In the genomic region with DNA sequence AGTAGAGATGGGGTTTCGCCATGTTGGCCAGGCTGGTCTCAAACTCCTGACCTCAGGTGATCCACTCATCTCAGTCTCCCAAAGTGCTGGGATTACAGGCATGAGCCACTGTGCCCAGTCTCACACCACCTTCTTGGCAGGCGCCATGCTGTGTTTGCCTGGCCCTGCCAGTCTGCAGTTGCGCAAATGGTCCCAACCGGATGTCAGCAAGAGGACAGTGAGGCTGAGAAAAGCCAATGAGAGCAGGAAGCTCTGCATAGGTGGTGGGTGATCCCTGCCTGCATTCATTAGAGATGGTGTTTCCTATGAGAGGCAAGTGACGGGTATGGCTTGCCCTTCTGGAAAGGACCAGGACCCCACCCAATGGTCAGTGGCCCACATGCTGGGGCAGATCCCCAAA, we compare ENCODE assay signal across 18 cellular contexts. TPM values are rescaled to one million over a fixed set of nuclear protein-coding genes. Genes with fewer than 3 reads are reported as not detected.
A peak's percentile ranks its signal among the peaks of the same experiment; 100 is the strongest.
DNase-seq lines count a peak whose midpoint lies in the region; ATAC-seq, FAIRE-seq and TF ChIP-seq lines count a peak whose summit lies in the region.
"Had no signal": no experiment of that assay in that cellular context is flagged by ENCODE, and none has a peak within 500 bp of the region (broad histone marks: within the 10 kb centered on the region; RNA-seq: fewer than 3 reads in every experiment).

No MANE protein-coding gene starts in this region.

- H3K36me3 ChIP-seq in K562 (ENCODE audit: control insufficient read depth, insufficient read depth, low read length) = no peaks in the 10 kb centered on the region
- no peaks in the 10 kb centered on the region for H3K36me3 ChIP-seq in liver (ENCODE audit: control insufficient read depth in 4 of 4, insufficient read depth in 3 of 4, low read depth in 1 of 4, low read length in 3 of 4)
- no peaks in the 10 kb centered on the region for H3K36me3 ChIP-seq in suprapubic skin
- H3K36me3 ChIP-seq in GM23338 (ENCODE audit: insufficient read depth) = no peaks in the 10 kb centered on the region
- no peaks in the 10 kb centered on the region for H3K36me3 ChIP-seq in neural progenitor cell
- H3K36me3 ChIP-seq: Peyer's patch had no signal

- H4K20me1 ChIP-seq in K562 (replicated peaks; ENCODE audit: control insufficient read depth, insufficient read depth, low read length) (no peaks in the 10 kb centered on the region), GM23338 (replicated peaks; ENCODE audit: insufficient read depth) (no peaks in the 10 kb centered on the region), neural progenitor cell (ENCODE audit: low read depth) (no peaks in the 10 kb centered on the region)

- 92% methylated on average over 5 of the region's 5 CpGs for WGBS in K562 (ENCODE audit: insufficient coverage, low coverage, missing lambda C conversion rate)
- 84% methylated on average over 5 of the region's 5 CpGs for WGBS in liver
- WGBS in suprapubic skin = 71% methylated on average over 5 of the region's 5 CpGs

- POLR2A ChIA-PET in K562 (lab: Yijun Ruan, JAX) = interaction anchor here (0.5 to 1.0 kb wide), 2 partner anchors 12 to 88 kb away, joined by 3 to 5 read pairs; no protein-coding TSS in a partner anchor

- peak overlapping the region; percentile 96 for H2AFZ ChIP-seq in K562 (ENCODE audit: low read depth, low read length)
- no peak overlapping the region for H2AFZ ChIP-seq in GM23338
- no peak overlapping the region for H2AFZ ChIP-seq in neural progenitor cell (replicated peaks)

- H3K9me3 Mint-ChIP-seq in GM23338 = no peaks in the 10 kb centered on the region
- no peaks in the 10 kb centered on the region for H3K9me3 Mint-ChIP-seq in neural progenitor cell
- H3K9me3 Mint-ChIP-seq: effector memory CD8-positive, alpha-beta T cell; H9; IgD-negative memory B cell had no signal

- no peak overlapping the region for H3K4me3 ChIP-seq in K562
- H3K4me3 ChIP-seq in liver (ENCODE audit: low read depth in 1 of 3, low read length in 3 of 3) = no peak overlapping the region
- no peak overlapping the region for H3K4me3 ChIP-seq in suprapubic skin
- H3K4me3 ChIP-seq in GM23338 = no peak overlapping the region
- H3K4me3 ChIP-seq in neural progenitor cell = no peak overlapping the region
- H3K4me3 ChIP-seq: Peyer's patch had no signal

- in situ Hi-C loops in K562 (cut with MboI) = no loop called here

- H3K27ac ChIP-seq in K562 (ENCODE audit: extremely low read depth, low read depth, low read length) = peak overlapping the region; percentile 89
- H3K27ac ChIP-seq in liver (ENCODE audit: low read depth in 1 of 2, low read length in 2 of 2) = peak overlapping the region; percentile 53 to 56
- peak overlapping the region; percentile 34 for H3K27ac ChIP-seq in suprapubic skin
- no peak overlapping the region for H3K27ac ChIP-seq in GM23338 (ENCODE audit: low read depth)
- H3K27ac ChIP-seq in neural progenitor cell = no peak overlapping the region

- peaks cover 7% of the 10 kb centered on the region for H3K4me1 Mint-ChIP-seq in GM23338
- H3K4me1 Mint-ChIP-seq in neural progenitor cell = peaks cover 11% of the 10 kb centered on the region

- no TSS peak for BruUV-seq in K562 (replicated peaks; lab: Mats Ljungman, UMichigan)

- H3K4me3 Mint-ChIP-seq in GM23338 = no peak overlapping the region
- no peak overlapping the region for H3K4me3 Mint-ChIP-seq in neural progenitor cell
- H3K4me3 Mint-ChIP-seq: activated CD8-positive, alpha-beta memory T cell treated with anti-CD3 and anti-CD28 coated beads, Interleukin-2, amount 10 ng/mL, durations not matched to agents 7 days and 5 days; effector memory CD8-positive, alpha-beta T cell; H9; IgD-negative memory B cell had no signal

- no peaks in the 10 kb centered on the region for H3K27me3 ChIP-seq in K562 (ENCODE audit: control insufficient read depth in 2 of 2, insufficient read depth in 2 of 2, low read length in 2 of 2)
- H3K27me3 ChIP-seq in liver (ENCODE audit: control insufficient read depth in 4 of 4, insufficient read depth in 4 of 4, low read length in 3 of 4) = no peaks in the 10 kb centered on the region
- H3K27me3 ChIP-seq in suprapubic skin = no peaks in the 10 kb centered on the region
- 0 out of 2 replicates have a peak, but pooled peaks cover 4% of the 10 kb centered on the region for H3K27me3 ChIP-seq in GM23338 (ENCODE audit: insufficient read depth)
- H3K27me3 ChIP-seq in neural progenitor cell = no peaks in the 10 kb centered on the region
- H3K27me3 ChIP-seq: Peyer's patch had no signal

- H3K4me1 ChIP-seq in K562 (replicated peaks in 1 of 2; ENCODE audit: control insufficient read depth in 2 of 2, insufficient read depth in 2 of 2, low read length in 2 of 2) = peaks cover 42 to 46% of the 10 kb centered on the region in 2 experiments
- no peaks in the 10 kb centered on the region for H3K4me1 ChIP-seq in liver (ENCODE audit: control insufficient read depth in 4 of 4, insufficient read depth in 4 of 4, low read length in 3 of 4)
- H3K4me1 ChIP-seq in suprapubic skin = peaks cover 42% of the 10 kb centered on the region
- no peaks in the 10 kb centered on the region; the same call in 1 of the 2 replicates for H3K4me1 ChIP-seq in GM23338 (ENCODE audit: insufficient read depth)
- peaks cover 25% of the 10 kb centered on the region for H3K4me1 ChIP-seq in neural progenitor cell

- no peak for FAIRE-seq in K562 (lab: Jason Lieb, UNC)
- FAIRE-seq: kidney had no signal

- H3F3A ChIP-seq in GM23338 (replicated peaks; ENCODE audit: low read depth) (no peaks in the 10 kb centered on the region), neural progenitor cell (ENCODE audit: low read depth) (peaks cover 18% of the 10 kb centered on the region)

- CTCF ChIA-PET in K562 (lab: Yijun Ruan, JAX; ENCODE audit: low intra/inter-chr PET ratio) = no interaction called here

- no peak for TF ChIP-seq EP300 in K562 (IDR thresholded peaks at IDR 0.05; ENCODE audit: low read length)
- TF ChIP-seq EP300 in suprapubic skin (IDR thresholded peaks at IDR 0.05) = no peak

- TF ChIP-seq CTCF in K562 (IDR thresholded peaks at IDR 0.05 in 2 of 3, conservative IDR thresholded peaks at IDR 0.05 in 1 of 3; ENCODE audit: insufficient read depth in 2 of 3, low read depth in 1 of 3, low read length in 3 of 3) (no peak), liver (IDR thresholded peaks at IDR 0.05; ENCODE audit: low read depth, low read length, missing input control) (no peak), suprapubic skin (IDR thresholded peaks at IDR 0.05) (no peak), GM23338 (conservative IDR thresholded peaks at IDR 0.05; ENCODE audit: low read depth in 2 of 2) (no peak), neural progenitor cell (IDR thresholded peaks at IDR 0.05) (no peak)

- no peaks in the 10 kb centered on the region for H3K9me3 ChIP-seq in K562 (replicated peaks; ENCODE audit: control insufficient read depth, insufficient read depth, low read depth, low read length)
- no peaks in the 10 kb centered on the region for H3K9me3 ChIP-seq in liver (ENCODE audit: control insufficient read depth in 4 of 4, low read length in 3 of 4)
- H3K9me3 ChIP-seq in suprapubic skin = no peaks in the 10 kb centered on the region
- H3K9me3 ChIP-seq in neural progenitor cell (ENCODE audit: low read depth) = no peaks in the 10 kb centered on the region
- H3K9me3 ChIP-seq: Peyer's patch had no signal

- DNase-seq in MV-4-11 (lab: John Stamatoyannopoulos, UW) (peak; percentile 57), K562 (ENCODE audit: extremely low read depth in 1 of 4, low spot score in 3 of 4) (no peak), suprapubic skin (ENCODE audit: low spot score in 2 of 2) (no peak), GM23338 (ENCODE audit: low spot score) (no peak), sciatic nerve (ENCODE audit: low spot score) (no peak), neural progenitor cell (ENCODE audit: low spot score) (no peak)
- no peak for DNase-seq in activated naive CD4-positive, alpha-beta T cell (lab: John Stamatoyannopoulos, UW)
- DNase-seq: activated CD8-positive, alpha-beta memory T cell treated with anti-CD3 and anti-CD28 coated beads, Interleukin-2, amount 10 ng/mL, durations not matched to agents 7 days and 5 days; activated effector memory CD4-positive, alpha-beta T cell treated with Interleukin-2 at 50 U/mL for 16 hours; effector memory CD8-positive, alpha-beta T cell; H9; hippocampal formation; kidney; NCI-H1092; Peyer's patch had no signal

- TF ChIP-seq POLR2A in K562 (conservative IDR thresholded peaks at IDR 0.05) (no peak), suprapubic skin (IDR thresholded peaks at IDR 0.05) (no peak)

- intact Hi-C loops in K562 (cut with micrococcal nuclease) (no loop called here), sciatic nerve (cut with DNase I) (no loop called here)

- peak; percentile 8; the same call in 2 of the 3 replicates for ATAC-seq in K562
- no peak for ATAC-seq in GM23338
- ATAC-seq in sciatic nerve = no peak
- ATAC-seq: activated CD8-positive, alpha-beta memory T cell treated with anti-CD3 and anti-CD28 coated beads, Interleukin-2, amount 10 ng/mL, durations not matched to agents 7 days and 5 days; effector memory CD8-positive, alpha-beta T cell; SK-N-SH treated with all-trans-retinoic acid at 6 μM for 48 hours had no signal

- H3K9me2 ChIP-seq in GM23338 (ENCODE audit: insufficient read depth) = no peaks in the 10 kb centered on the region

- H3K27me3 Mint-ChIP-seq in GM23338 (ENCODE audit: insufficient read depth, low read depth, poor library complexity) = peaks cover 15% of the 10 kb centered on the region
- peaks cover 6% of the 10 kb centered on the region for H3K27me3 Mint-ChIP-seq in neural progenitor cell (ENCODE audit: insufficient read depth, low read depth)
- H3K27me3 Mint-ChIP-seq: activated CD8-positive, alpha-beta memory T cell treated with anti-CD3 and anti-CD28 coated beads, Interleukin-2, amount 10 ng/mL, durations not matched to agents 7 days and 5 days; effector memory CD8-positive, alpha-beta T cell; IgD-negative memory B cell had no signal

- H3K27ac Mint-ChIP-seq in GM23338 (no peak overlapping the region), neural progenitor cell (no peak overlapping the region)
- H3K27ac Mint-ChIP-seq: activated CD8-positive, alpha-beta memory T cell treated with anti-CD3 and anti-CD28 coated beads, Interleukin-2, amount 10 ng/mL, durations not matched to agents 7 days and 5 days; effector memory CD8-positive, alpha-beta T cell; H9 had no signal

- peak overlapping the region; percentile 57 to 65; a peak in 3 of 4 replicates for H3K9ac ChIP-seq in K562 (ENCODE audit: insufficient read depth in 1 of 2, low read depth in 2 of 2, low read length in 2 of 2)
- H3K9ac ChIP-seq in liver (ENCODE audit: low read depth in 1 of 2, low read length in 2 of 2) = no peak overlapping the region
- no peak overlapping the region for H3K9ac ChIP-seq in neural progenitor cell

- H3K79me2 ChIP-seq in K562 (ENCODE audit: control insufficient read depth, insufficient read depth, low read length) (no peaks in the 10 kb centered on the region), GM23338 (replicated peaks; ENCODE audit: insufficient read depth) (no peaks in the 10 kb centered on the region), neural progenitor cell (ENCODE audit: low read depth) (no peaks in the 10 kb centered on the region)

- H3K36me3 Mint-ChIP-seq in GM23338 (ENCODE audit: low read depth) (no peaks in the 10 kb centered on the region), neural progenitor cell (no peaks in the 10 kb centered on the region)

- H3K9me1 ChIP-seq in K562 (ENCODE audit: control insufficient read depth, insufficient read depth, low read length) = no peaks in the 10 kb centered on the region

- H3K4me2 ChIP-seq in K562 (ENCODE audit: insufficient read depth, low read length) (peak overlapping the region; percentile 74), GM23338 (no peak overlapping the region), neural progenitor cell (no peak overlapping the region)

- TF ChIP-seq RAD21 in K562 (CRISPR knock-in tag; conservative IDR thresholded peaks at IDR 0.05 in 1 of 2, IDR thresholded peaks at IDR 0.05 in 1 of 2) (no peak), liver (IDR thresholded peaks at IDR 0.05) (no peak)

RNA-seq across cellular contexts. Expression of gene PECAM1, which starts 59.3 kb away (rescaled TPM):
- 13.3 and 15.0 TPM in 2 replicates for total RNA-seq in K562 (2011; cell fraction: chromatin; rRNA removed; ENCODE audit: low replicate concordance)
- 5.2 and 10.7 TPM in 2 replicates for total RNA-seq in K562 (2011; cell fraction: nucleolus; rRNA removed)
- total RNA-seq in K562 (2011; cell fraction: nucleoplasm; rRNA removed) = 7.6 and 11.1 TPM in 2 replicates
- total RNA-seq in K562 (2014; rRNA removed) (2.8 and 3.3 TPM in 2 replicates), K562 (2014; rRNA removed; fragmentation: Illumina TruSeq; extraction: Trizol) (3.3 and 4.4 TPM in 2 replicates), K562 (2015; rRNA removed; fragmentation: Illumina TruSeq; extraction: Trizol) (2.9 and 3.2 TPM in 2 replicates), K562 (2021) (10.3 and 10.7 TPM in 2 replicates), liver (10 to 100 TPM; 15.5 to 18.3 TPM), suprapubic skin (10 to 100 TPM; 18.8 to 70.2 (median 42.6) TPM), sciatic nerve (351 TPM), neural progenitor cell (ENCODE audit: low replicate concordance) (not detected in 2 replicates)
- polyA plus RNA-seq in K562 (2011; rRNA removed) (10.8 and 21.7 TPM in 2 replicates), K562 (2014; fragmentation: Illumina TruSeq; extraction: Trizol) (4.5 and 4.8 TPM in 2 replicates), K562 (2014; fragmentation: Nextera tagmentation; extraction: Ambion mirVana) (1 to 10 TPM; 1.5 to 7.4 TPM), K562 (2014; rRNA removed) (5.1 and 7.9 TPM in 2 replicates), liver (10 to 100 TPM in 1 of 2 donors, 1 to 10 TPM in 1; 9.4 to 13.0 TPM), GM23338 (2016; fragmentation: Nextera tagmentation; extraction: Ambion mirVana) (not detected in 2 replicates)
- 5.7 and 10.0 TPM in 2 replicates for polyA plus RNA-seq in K562 (2011; cell fraction: cytosol; rRNA removed)
- polyA plus RNA-seq in K562 (2011; cell fraction: nucleus; rRNA removed) = 3.7 and 4.1 TPM in 2 replicates
- polyA plus RNA-seq in K562 (2012) = 7.9 and 15.5 TPM in 2 replicates
- 34.7 and 50.5 TPM in 2 replicates for polyA minus RNA-seq in K562 (2011; rRNA and poly(A)+ RNA removed)
- 7.3 and 20.2 TPM in 2 replicates for polyA minus RNA-seq in K562 (2011; cell fraction: cytosol; rRNA and poly(A)+ RNA removed)
- polyA minus RNA-seq in K562 (2011; cell fraction: nucleus; rRNA and poly(A)+ RNA removed) = 2.3 and 7.0 TPM in 2 replicates
- 0.04 TPM in 1 of 2 replicates, not detected in the other for total RNA-seq in GM23338 (2014; rRNA removed; shearing (Covaris generic))

Comparison
In these comparisons a context has a peak if more than half of its experiments do, and no peak if none do; other contexts are left out.
1. H3K27ac ChIP-seq: peak in K562 (single experiment), liver (2 of 2) and suprapubic skin (single experiment); none in GM23338 (single experiment) and neural progenitor cell (single experiment).
2. H3K9ac ChIP-seq: peak in K562 (2 of 2); none in liver (0 of 2) and neural progenitor cell (single experiment).